12 cellular contexts compared by ENCODE assay signal in genomic region chr12:116244001-116244400, GRCh38. TPM values are rescaled to one million over a fixed set of nuclear protein-coding genes. Genes with fewer than 3 reads are reported as not detected.
A peak's percentile ranks its signal among the peaks of the same experiment; 100 is the strongest.
DNase-seq lines count a peak whose midpoint lies in the region; ATAC-seq lines count a peak whose summit lies in the region.
"Had no signal": no experiment of that assay in that cellular context is flagged by ENCODE, and none has a peak within 500 bp of the region (broad histone marks: within the 10 kb centered on the region; RNA-seq: fewer than 3 reads in every experiment).

No MANE protein-coding gene starts in this region.

- peak; percentile 85 for ATAC-seq in memory B cell (ENCODE audit: low read depth)
- ATAC-seq in GM21528 (IDR thresholded peaks at IDR 0.05; ENCODE audit: low FRiP score, unreplicated experiment) = no peak

- H3K4me3 Mint-ChIP-seq in activated naive CD8-positive, alpha-beta T cell treated with anti-CD3 and anti-CD28 coated beads for 36 hours = no peak overlapping the region
- H3K4me3 Mint-ChIP-seq in memory B cell = no peak overlapping the region
- H3K4me3 Mint-ChIP-seq: T-helper 2 cell treated with Interferon-gamma antibody and Interleukin-4, amounts not matched to agents 5 μg/mL and 100 μg/mL, for 36 hours had no signal

- no peak overlapping the region for H3K27ac ChIP-seq in substantia nigra (ENCODE audit: low read depth, low read length, poor library complexity, severe bottlenecking)
- H3K27ac ChIP-seq: sigmoid colon had no signal

- H3K36me3 Mint-ChIP-seq in activated naive CD8-positive, alpha-beta T cell treated with anti-CD3 and anti-CD28 coated beads for 36 hours = peaks cover 4% of the 10 kb centered on the region
- peaks cover 5% of the 10 kb centered on the region for H3K36me3 Mint-ChIP-seq in memory B cell

- H3K27me3 Mint-ChIP-seq in activated naive CD8-positive, alpha-beta T cell treated with anti-CD3 and anti-CD28 coated beads for 36 hours = no peaks in the 10 kb centered on the region
- H3K27me3 Mint-ChIP-seq in memory B cell = no peaks in the 10 kb centered on the region

- peak overlapping the region; percentile 25 for H3K27ac Mint-ChIP-seq in activated naive CD8-positive, alpha-beta T cell treated with anti-CD3 and anti-CD28 coated beads for 36 hours
- H3K27ac Mint-ChIP-seq in memory B cell = peak overlapping the region; percentile 71
- H3K27ac Mint-ChIP-seq: T-helper 2 cell treated with Interferon-gamma antibody and Interleukin-4, amounts not matched to agents 5 μg/mL and 100 μg/mL, for 36 hours had no signal

- H3K9me3 Mint-ChIP-seq in activated naive CD8-positive, alpha-beta T cell treated with anti-CD3 and anti-CD28 coated beads for 36 hours = peaks cover 1% of the 10 kb centered on the region
- H3K9me3 Mint-ChIP-seq in memory B cell = no peaks in the 10 kb centered on the region
- H3K9me3 Mint-ChIP-seq: T-helper 2 cell treated with Interferon-gamma antibody and Interleukin-4, amounts not matched to agents 5 μg/mL and 100 μg/mL, for 36 hours had no signal

- peaks cover 64% of the 10 kb centered on the region for H3K4me1 Mint-ChIP-seq in activated naive CD8-positive, alpha-beta T cell treated with anti-CD3 and anti-CD28 coated beads for 36 hours
- H3K4me1 Mint-ChIP-seq in memory B cell = peaks cover 49% of the 10 kb centered on the region

- DNase-seq in stimulated activated CD4-positive, alpha-beta T cell treated with anti-CD3 and anti-CD28 coated beads, Interleukin-15, amount 100 ng/mL, for 24 hours = peak; percentile 9
- no peak for DNase-seq in stimulated activated CD4-positive, alpha-beta T cell treated with anti-CD3 and anti-CD28 coated beads, Interleukin-1b, Interleukin-23, amount 100 ng/mL, for 48 hours
- no peak for DNase-seq in activated naive CD8-positive, alpha-beta T cell treated with anti-CD3 and anti-CD28 coated beads for 36 hours
- DNase-seq in memory B cell (ENCODE audit: low spot score in 2 of 2) (peak in 1 of 2 donors; percentile 12), substantia nigra (lab: John Stamatoyannopoulos, UW) (no peak), T-helper 9 cell (no peak), mesenteric fat pad (ENCODE audit: low spot score) (no peak)
- DNase-seq: amniotic stem cell, glutamatergic neuron, sigmoid colon had no signal

RNA-seq across cellular contexts. Expression of gene MED13L, which starts 33.5 kb away (rescaled TPM):
- 10 to 100 TPM; 40.5 to 41.1 TPM for total RNA-seq in activated naive CD8-positive, alpha-beta T cell treated with anti-CD3 and anti-CD28 coated beads for 36 hours
- 136 TPM for total RNA-seq in mesenteric fat pad
